In genomic region chr4:73109493-73109892, GRCh38 we compare ENCODE assay signal across 22 cellular contexts.
"Had no signal": no experiment of that assay in that cellular context is flagged by ENCODE, and none has a peak within 500 bp of the region (broad histone marks: within the 10 kb centered on the region; RNA-seq: fewer than 3 reads in every experiment).

No MANE protein-coding gene starts in this region.

- FAIRE-seq: RCC 7860 had no signal

- ATAC-seq: T-cell had no signal

- H3K9ac ChIP-seq: SK-N-SH had no signal

- DNase-seq: KBM-7, MV-4-11, NCI-H1048, NCI-H1105, NCI-H1417, NCI-H1436 treated with DMSO at 0.1 percent for 48 hours, NCI-H1694, NCI-H1930, NCI-H2081, NCI-H2171, NCI-H226, NCI-H446, NCI-H510A, NCI-H524 treated with DMSO at 0.1 percent for 48 hours, NCI-H69, NCI-H774, RPMI8226, SHP77, SK-N-SH, SW 1271, T-cell had no signal

- H3K4me2 ChIP-seq: SK-N-SH had no signal

- H3K9me3 ChIP-seq: SK-N-SH had no signal
